ENCODE assay signal across 2 cellular contexts in the genomic region with DNA sequence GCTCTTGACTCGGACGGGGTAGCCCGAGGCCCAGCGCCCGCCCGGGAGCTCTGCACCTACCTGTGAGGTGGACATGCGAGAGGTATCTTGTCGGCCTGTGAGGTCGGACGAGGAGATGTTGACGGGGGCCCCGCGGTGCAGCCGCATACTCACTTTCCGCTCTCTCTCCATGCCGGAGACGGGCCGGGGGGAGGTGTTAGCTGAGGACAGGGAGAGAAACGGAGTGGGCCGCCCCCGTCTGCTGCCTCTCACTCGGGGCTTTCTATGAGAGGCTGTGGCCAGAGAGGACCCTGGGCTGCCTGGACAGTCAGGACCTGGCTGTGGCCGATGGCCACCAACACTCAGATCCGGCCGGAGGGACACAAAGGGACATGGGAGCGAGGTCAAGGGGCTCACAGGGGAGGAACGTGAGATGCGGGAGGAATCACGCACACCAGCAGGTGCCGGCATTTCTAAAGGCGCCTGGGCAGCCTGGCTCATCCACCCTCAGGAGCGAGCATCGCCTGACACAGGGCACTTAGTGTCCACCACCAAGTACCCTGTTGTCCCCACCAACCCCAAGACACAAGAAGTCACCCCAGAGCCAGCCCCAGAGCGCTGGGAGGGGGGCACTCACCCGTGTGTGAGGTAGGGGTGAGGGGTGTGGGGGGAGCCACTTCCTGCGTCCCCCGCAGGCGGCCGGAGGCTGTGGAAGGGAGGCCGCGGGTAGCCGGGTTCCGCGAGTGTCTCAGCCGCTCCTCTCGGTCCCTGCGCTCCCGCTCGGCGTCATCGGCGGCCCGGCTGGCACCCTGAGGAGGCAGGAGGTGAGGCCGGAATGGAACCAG.
TF ChIP-seq lines count a peak whose summit lies in the region.

No MANE protein-coding gene starts in this region.

TF ChIP-seq in GM12891, 5 proteins besides CTCF, POLR2A, EP300 and RAD21:
- TF ChIP-seq POU2F2 (IDR thresholded peaks at IDR 0.05; ENCODE audit: low read depth, low read length) (no peak; the same call in 1 of the 2 replicates), POLR2AphosphoS5 (IDR thresholded peaks at IDR 0.05; ENCODE audit: low read depth, low read length) (peak; percentile 58)

TF ChIP-seq in GM12878, 131 proteins besides CTCF, POLR2A, EP300 and RAD21:
- TF ChIP-seq CBFB (IDR thresholded peaks at IDR 0.05; ENCODE audit: low read depth), result 0 out of 2 replicates have a peak, but pooled peaks have one; percentile 1
- TF ChIP-seq ZBTB33 (IDR thresholded peaks at IDR 0.05), result no peak
- TF ChIP-seq POLR2AphosphoS5 (IDR thresholded peaks at IDR 0.05; ENCODE audit: low read length), result 0 out of 2 replicates have a peak, but pooled peaks have one; percentile 19
- 0 out of 2 replicates have a peak, but pooled peaks have one; percentile 11 for TF ChIP-seq POLR2AphosphoS2 (IDR thresholded peaks at IDR 0.05; ENCODE audit: low read depth, low read length)
- TF ChIP-seq, protein P1, sequence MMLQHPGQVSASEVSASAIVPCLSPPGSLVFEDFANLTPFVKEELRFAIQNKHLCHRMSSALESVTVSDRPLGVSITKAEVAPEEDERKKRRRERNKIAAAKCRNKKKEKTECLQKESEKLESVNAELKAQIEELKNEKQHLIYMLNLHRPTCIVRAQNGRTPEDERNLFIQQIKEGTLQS (IDR thresholded peaks at IDR 0.05; ENCODE audit: borderline replicate concordance, extremely low read depth, low read depth, low read length), result no peak
